Comparison of ENCODE assay signal across 9 cellular contexts in the genomic region with DNA sequence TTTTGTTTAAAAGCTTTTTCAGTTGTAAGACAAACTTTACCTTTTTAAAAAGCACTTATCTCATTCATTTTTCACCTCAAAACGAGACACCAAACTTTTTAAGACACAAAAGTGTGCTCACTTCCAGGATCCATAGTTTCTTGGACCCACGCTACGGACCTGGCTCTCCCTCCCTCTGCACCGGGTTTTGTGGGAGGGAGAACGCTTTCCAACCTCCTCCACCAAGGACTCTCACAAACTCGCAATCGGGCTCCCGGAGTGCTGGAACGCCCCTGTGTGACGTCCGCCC. TPM values are rescaled to one million over a fixed set of nuclear protein-coding genes. Genes with fewer than 3 reads are reported as not detected.
DNase-seq lines count a peak whose midpoint lies in the region; ATAC-seq and TF ChIP-seq lines count a peak whose summit lies in the region.
"Had no signal": no experiment of that assay in that cellular context is flagged by ENCODE, and none has a peak within 500 bp of the region (broad histone marks: within the 10 kb centered on the region; RNA-seq: fewer than 3 reads in every experiment).

No MANE protein-coding gene starts in this region.

- H2BK15ac ChIP-seq in mesendoderm (replicated peaks; ENCODE audit: low read depth) = no peak overlapping the region

- H3K23ac ChIP-seq in mesendoderm (ENCODE audit: low read length) = no peak overlapping the region

- peaks cover 10% of the 10 kb centered on the region for H3K79me1 ChIP-seq in mesendoderm (ENCODE audit: low read length)

- H3K27me3 ChIP-seq in MM.1S (replicated peaks; ENCODE audit: insufficient read depth, low read length) (no peaks in the 10 kb centered on the region), mesendoderm (ENCODE audit: insufficient read depth, low read length, poor library complexity) (no peaks in the 10 kb centered on the region), vagina (no peaks in the 10 kb centered on the region)

- no peaks in the 10 kb centered on the region for H3K9me3 ChIP-seq in MM.1S (replicated peaks; ENCODE audit: insufficient read depth, low read length)
- H3K9me3 ChIP-seq in vagina = no peaks in the 10 kb centered on the region

- TF ChIP-seq CTCF in MM.1S (IDR thresholded peaks at IDR 0.05; ENCODE audit: low read length) = no peak
- no peak for TF ChIP-seq CTCF in vagina (IDR thresholded peaks at IDR 0.05)

- H3K4me2 ChIP-seq in MM.1S (ENCODE audit: low read depth, low read length) (peak overlapping the region; percentile 75), mesendoderm (ENCODE audit: low read length) (peak overlapping the region; percentile 74)

- H3F3A ChIP-seq in MM.1S (ENCODE audit: insufficient read depth, low read length) = peaks cover 19% of the 10 kb centered on the region

- peak overlapping the region; percentile 83 for H2AFZ ChIP-seq in MM.1S (ENCODE audit: low read length)

- no peak overlapping the region for H4K8ac ChIP-seq in mesendoderm (ENCODE audit: low read depth, low read length)

- ATAC-seq in GM19395 (IDR thresholded peaks at IDR 0.05; ENCODE audit: unreplicated experiment) = no peak
- no peak for ATAC-seq in GM21576 (IDR thresholded peaks at IDR 0.05; ENCODE audit: unreplicated experiment)
- ATAC-seq in GM21447 (IDR thresholded peaks at IDR 0.05; ENCODE audit: unreplicated experiment) = no peak

- H3K4ac ChIP-seq in mesendoderm (ENCODE audit: low read depth, low read length) = peak overlapping the region; percentile 10

- H3K4me3 ChIP-seq in MM.1S (ENCODE audit: low read length) = peak overlapping the region; percentile 84
- peak overlapping the region; percentile 81 for H3K4me3 ChIP-seq in mesendoderm (ENCODE audit: low read length)
- peak overlapping the region; percentile 63 to 97 for H3K4me3 ChIP-seq in vagina

- no peaks in the 10 kb centered on the region for H3K9me2 ChIP-seq in MM.1S (replicated peaks; ENCODE audit: insufficient read depth, low read length)

- no peak overlapping the region for H4K5ac ChIP-seq in mesendoderm (ENCODE audit: low read length)

- peak overlapping the region; percentile 93 for H3K9ac ChIP-seq in MM.1S (ENCODE audit: low read length)
- peak overlapping the region; percentile 94 for H3K9ac ChIP-seq in mesendoderm (ENCODE audit: low read length)

- no peak for TF ChIP-seq POLR2A in vagina (IDR thresholded peaks at IDR 0.05)

- DNase-seq in ELR (ENCODE audit: low read depth) (peak; percentile 79), MM.1S (no peak), mesendoderm (no peak), vagina (ENCODE audit: extremely low spot score in 2 of 2) (no peak)

- no CpG with 5 or more reads among the region's 11 CpGs for WGBS in mesendoderm (ENCODE audit: extremely low coverage, insufficient coverage, low lambda C conversion rate)

- H4K20me1 ChIP-seq in MM.1S (ENCODE audit: insufficient read depth, low read length) = no peaks in the 10 kb centered on the region

- no peak overlapping the region for H2AK5ac ChIP-seq in mesendoderm (ENCODE audit: low read length)

- H3K4me1 ChIP-seq in MM.1S (ENCODE audit: low read length) = peaks cover 11% of the 10 kb centered on the region
- peaks cover 5% of the 10 kb centered on the region for H3K4me1 ChIP-seq in mesendoderm (ENCODE audit: control insufficient read depth, low read depth, low read length)
- H3K4me1 ChIP-seq in vagina = peaks cover 34% of the 10 kb centered on the region

- peak overlapping the region; percentile 99 for H3K27ac ChIP-seq in MM.1S (ENCODE audit: low read length)
- H3K27ac ChIP-seq in cingulate gyrus (ENCODE audit: low read depth, low read length) = peak overlapping the region; percentile 78
- H3K27ac ChIP-seq in mesendoderm (ENCODE audit: low read depth, low read length) = peak overlapping the region; percentile 95
- H3K27ac ChIP-seq in vagina = peak overlapping the region; percentile 94

- peak overlapping the region; percentile 94 for H3K56ac ChIP-seq in mesendoderm (ENCODE audit: low read length)

- intact Hi-C loops in vagina (cut with DNase I) = no loop called here

- H3K36me3 ChIP-seq in MM.1S (replicated peaks; ENCODE audit: insufficient read depth, low read length) = no peaks in the 10 kb centered on the region
- H3K36me3 ChIP-seq in mesendoderm (ENCODE audit: control insufficient read depth, insufficient read depth, low read length) = no peaks in the 10 kb centered on the region
- H3K36me3 ChIP-seq in vagina = peaks cover 0 to 1% of the 10 kb centered on the region in 2 donors

- peak overlapping the region; percentile 43 for H3K18ac ChIP-seq in mesendoderm (ENCODE audit: low read length)

- no peak overlapping the region for H2BK120ac ChIP-seq in mesendoderm (ENCODE audit: low read depth, low read length)

- peak overlapping the region; percentile 69 for H2BK5ac ChIP-seq in mesendoderm (ENCODE audit: low read length)

- H3K79me2 ChIP-seq in MM.1S (ENCODE audit: low read length) (peaks cover 25% of the 10 kb centered on the region), mesendoderm (ENCODE audit: control insufficient read depth, insufficient read depth, low read length) (peaks cover 22% of the 10 kb centered on the region)

RNA-seq across cellular contexts. Expression of gene CAGE1, which starts 0.4 kb away (rescaled TPM):
- 0.03 TPM for polyA plus RNA-seq in mesendoderm (2013, experiment 1 of 2)
- 0.07 TPM for polyA plus RNA-seq in mesendoderm (2013, experiment 2 of 2)
- total RNA-seq in vagina = not detected
- total RNA-seq: T-helper 2 cell treated with Interferon-gamma antibody and Interleukin-4, amounts not matched to agents 100 ng/mL and 5 ng/mL, for 36 hours had no signal

RNA-seq across cellular contexts. Expression of gene RIOK1, which starts 0.5 kb away (rescaled TPM):
- 51.8 TPM for polyA plus RNA-seq in mesendoderm (2013, experiment 1 of 2)
- 52.9 TPM for polyA plus RNA-seq in mesendoderm (2013, experiment 2 of 2)
- 21.6 TPM for total RNA-seq in vagina
